Comparison of ENCODE assay signal across 13 cellular contexts in genomic region chr7:101550641-101551531, GRCh38.
DNase-seq lines count a peak whose midpoint lies in the region; ATAC-seq, FAIRE-seq and TF ChIP-seq lines count a peak whose summit lies in the region.
"Had no signal": no experiment of that assay in that cellular context is flagged by ENCODE, and none has a peak within 500 bp of the region (broad histone marks: within the 10 kb centered on the region; RNA-seq: fewer than 3 reads in every experiment).

No MANE protein-coding gene starts in this region.

- no peaks in the 10 kb centered on the region for H3K4me1 ChIP-seq in heart left ventricle
- H3K4me1 ChIP-seq: esophagus muscularis mucosa had no signal

- TF ChIP-seq POLR2A in heart left ventricle (IDR thresholded peaks at IDR 0.05) = no peak

- no peak for FAIRE-seq in urothelium cell line (lab: Jason Lieb, UNC)
- FAIRE-seq in RCC 7860 (lab: Jason Lieb, UNC) = no peak

- H3K27ac Mint-ChIP-seq in activated T-helper 2 cell treated with anti-CD3 and anti-CD28 coated beads, Interferon-gamma antibody, Interleukin-2, Interleukin-4, amounts not matched to agents 10 μg/mL and 5 μg/mL and 100 μg/mL, durations not matched to agents 14 hours and 24 hours and 36 hours = no peak overlapping the region
- H3K27ac Mint-ChIP-seq: HFFc6; stimulated activated naive CD8-positive, alpha-beta T cell treated with anti-CD3 and anti-CD28 coated beads, Interleukin-15, Interleukin-2, amounts not matched to agents 100 ng/mL and 50 ng/mL, for 24 hours had no signal

- intact Hi-C loops in heart left ventricle (cut with DNase I) (no loop called here), left ventricle myocardium superior (cut with micrococcal nuclease) (no loop called here)
- intact Hi-C loops in activated T-helper 2 cell treated with anti-CD3 and anti-CD28 coated beads, Interferon-gamma antibody, Interleukin-2, Interleukin-4, amounts not matched to agents 10 μg/mL and 5 μg/mL and 100 μg/mL, durations not matched to agents 14 hours and 24 hours and 36 hours (cut with micrococcal nuclease) = no loop called here

- H3K27me3 ChIP-seq in heart left ventricle = no peaks in the 10 kb centered on the region

- no peak overlapping the region for H3K4me3 ChIP-seq in heart left ventricle
- H3K4me3 ChIP-seq: esophagus muscularis mucosa had no signal

- H3K9me3 ChIP-seq in heart left ventricle = no peaks in the 10 kb centered on the region
- H3K9me3 ChIP-seq: esophagus muscularis mucosa had no signal

- no peak for TF ChIP-seq CTCF in heart left ventricle (IDR thresholded peaks at IDR 0.05)

- no peak overlapping the region for H3K27ac ChIP-seq in heart left ventricle
- H3K27ac ChIP-seq: esophagus muscularis mucosa had no signal

- DNase-seq in heart left ventricle (peak in 3 of 5 donors; percentile 2 to 57 (median 13)), left ventricle myocardium superior (no peak), UCSD-AML1 (lab: John Stamatoyannopoulos, UW; ENCODE audit: unreplicated experiment) (peak; percentile 38), left lobe of liver (ENCODE audit: low spot score) (peak; percentile 37), urothelium cell line (ENCODE audit: low spot score) (peak; percentile 20), RCC 7860 (ENCODE audit: low spot score) (no peak)
- no peak for DNase-seq in activated T-helper 2 cell treated with anti-CD3 and anti-CD28 coated beads, Interferon-gamma antibody, Interleukin-2, Interleukin-4, amounts not matched to agents 10 μg/mL and 5 μg/mL and 100 μg/mL, durations not matched to agents 14 hours and 24 hours and 36 hours (ENCODE audit: low spot score)
- DNase-seq: caudate nucleus, HFFc6, NCI-H1436 treated with DMSO at 0.1 percent for 48 hours had no signal

- no peaks in the 10 kb centered on the region for H3K4me1 Mint-ChIP-seq in activated T-helper 2 cell treated with anti-CD3 and anti-CD28 coated beads, Interferon-gamma antibody, Interleukin-2, Interleukin-4, amounts not matched to agents 10 μg/mL and 5 μg/mL and 100 μg/mL, durations not matched to agents 14 hours and 24 hours and 36 hours (ENCODE audit: low read depth)

- no peaks in the 10 kb centered on the region for H3K36me3 Mint-ChIP-seq in activated T-helper 2 cell treated with anti-CD3 and anti-CD28 coated beads, Interferon-gamma antibody, Interleukin-2, Interleukin-4, amounts not matched to agents 10 μg/mL and 5 μg/mL and 100 μg/mL, durations not matched to agents 14 hours and 24 hours and 36 hours (ENCODE audit: low read depth)

- WGBS in heart left ventricle, 4 donors = 67 to 72% (median 68%) methylated on average over 24 to 26 of the region's 26 CpGs

- H3K36me3 ChIP-seq in heart left ventricle = no peaks in the 10 kb centered on the region
- H3K36me3 ChIP-seq: esophagus muscularis mucosa had no signal

- no peaks in the 10 kb centered on the region for H3K9me3 Mint-ChIP-seq in activated T-helper 2 cell treated with anti-CD3 and anti-CD28 coated beads, Interferon-gamma antibody, Interleukin-2, Interleukin-4, amounts not matched to agents 10 μg/mL and 5 μg/mL and 100 μg/mL, durations not matched to agents 14 hours and 24 hours and 36 hours
- H3K9me3 Mint-ChIP-seq: HFFc6; stimulated activated naive CD8-positive, alpha-beta T cell treated with anti-CD3 and anti-CD28 coated beads, Interleukin-15, Interleukin-2, amounts not matched to agents 100 ng/mL and 50 ng/mL, for 24 hours had no signal

- peak in 1 of 4 donors; percentile 23 for ATAC-seq in heart left ventricle
- ATAC-seq in left ventricle myocardium superior = no peak
- no peak for ATAC-seq in left lobe of liver
- ATAC-seq in HG02852 (IDR thresholded peaks at IDR 0.05; ENCODE audit: unreplicated experiment) = no peak

- no peak overlapping the region for H3K4me3 Mint-ChIP-seq in activated T-helper 2 cell treated with anti-CD3 and anti-CD28 coated beads, Interferon-gamma antibody, Interleukin-2, Interleukin-4, amounts not matched to agents 10 μg/mL and 5 μg/mL and 100 μg/mL, durations not matched to agents 14 hours and 24 hours and 36 hours (ENCODE audit: low read depth)
- H3K4me3 Mint-ChIP-seq: HFFc6; stimulated activated naive CD8-positive, alpha-beta T cell treated with anti-CD3 and anti-CD28 coated beads, Interleukin-15, Interleukin-2, amounts not matched to agents 100 ng/mL and 50 ng/mL, for 24 hours had no signal

- no peaks in the 10 kb centered on the region for H3K27me3 Mint-ChIP-seq in activated T-helper 2 cell treated with anti-CD3 and anti-CD28 coated beads, Interferon-gamma antibody, Interleukin-2, Interleukin-4, amounts not matched to agents 10 μg/mL and 5 μg/mL and 100 μg/mL, durations not matched to agents 14 hours and 24 hours and 36 hours (ENCODE audit: low read depth)
- H3K27me3 Mint-ChIP-seq: stimulated activated naive CD8-positive, alpha-beta T cell treated with anti-CD3 and anti-CD28 coated beads, Interleukin-15, Interleukin-2, amounts not matched to agents 100 ng/mL and 50 ng/mL, for 24 hours had no signal

Comparison
In these comparisons a context has a peak if more than half of its experiments do, and no peak if none do; other contexts are left out.
1. DNase-seq: peak in heart left ventricle (3 of 5), UCSD-AML1 (single experiment), left lobe of liver (single experiment) and urothelium cell line (single experiment); none in left ventricle myocardium superior (single experiment), activated T-helper 2 cell treated with anti-CD3 and anti-CD28 coated beads, Interferon-gamma antibody, Interleukin-2, Interleukin-4, amounts not matched to agents 10 μg/mL and 5 μg/mL and 100 μg/mL, durations not matched to agents 14 hours and 24 hours and 36 hours (single experiment) and RCC 7860 (single experiment).